In genomic region chr4:9381012-9381534, GRCh38 we compare ENCODE assay signal across 9 cellular contexts. TPM values are rescaled to one million over a fixed set of nuclear protein-coding genes. Genes with fewer than 3 reads are reported as not detected.
DNase-seq lines count a peak whose midpoint lies in the region; ATAC-seq and TF ChIP-seq lines count a peak whose summit lies in the region.
"Not testable (repeated sequence)": the region's sequence is repeated elsewhere in the genome, so short reads cannot be mapped to it uniquely, and the experiment has no call there.
"Had no signal": no experiment of that assay in that cellular context is flagged by ENCODE, and none has a peak within 500 bp of the region (broad histone marks: within the 10 kb centered on the region; RNA-seq: fewer than 3 reads in every experiment).

No MANE protein-coding gene starts in this region.

- not testable (repeated sequence) for H3K27ac Mint-ChIP-seq in activated CD8-positive, alpha-beta memory T cell treated with anti-CD3 and anti-CD28 coated beads, Interleukin-2, amount 10 ng/mL, durations not matched to agents 7 days and 5 days; nephron progenitor cell

- H3K9me3 ChIP-seq in A673 (ENCODE audit: low read depth, low read length, poor library complexity, severe bottlenecking); Panc1 (ENCODE audit: control insufficient read depth, insufficient read depth, low read depth, low read length); right cardiac atrium (ENCODE audit: control insufficient read depth, low read length): not testable (repeated sequence)

- BruUV-seq in A673 (replicated peaks; lab: Mats Ljungman, UMichigan); Panc1 (replicated peaks; lab: Mats Ljungman, UMichigan): not testable (repeated sequence)

- intact Hi-C loops in A673 (cut with micrococcal nuclease; ENCODE audit: unreplicated experiment); Panc1 (cut with micrococcal nuclease; ENCODE audit: unreplicated experiment); right cardiac atrium (cut with DNase I): not testable (repeated sequence)

- H3K9me3 Mint-ChIP-seq in activated CD8-positive, alpha-beta memory T cell treated with anti-CD3 and anti-CD28 coated beads, Interleukin-2, amount 10 ng/mL, durations not matched to agents 7 days and 5 days (ENCODE audit: low read depth): not testable (repeated sequence)
- peaks cover 26% of the 10 kb centered on the region for H3K9me3 Mint-ChIP-seq in nephron progenitor cell

- H3K27ac ChIP-seq in A673 (ENCODE audit: low read depth, low read length, poor library complexity, severe bottlenecking); Panc1 (ENCODE audit: low read length); right cardiac atrium (ENCODE audit: low read length): not testable (repeated sequence)

- H3K4me1 ChIP-seq in A673 (ENCODE audit: insufficient read depth, low read length, poor library complexity, severe bottlenecking); Panc1 (ENCODE audit: control insufficient read depth, insufficient read depth, low read length); right cardiac atrium (ENCODE audit: control insufficient read depth, insufficient read depth, low read length): not testable (repeated sequence)

- peak; percentile 53 for ATAC-seq in GM19452 (IDR thresholded peaks at IDR 0.05; ENCODE audit: unreplicated experiment)
- not testable (repeated sequence) for ATAC-seq in Panc1; activated CD8-positive, alpha-beta memory T cell treated with anti-CD3 and anti-CD28 coated beads, Interleukin-2, amount 10 ng/mL, durations not matched to agents 7 days and 5 days
- ATAC-seq in right cardiac atrium: peak in 1 of 2 donors; percentile 55

- H3K27me3 Mint-ChIP-seq in activated CD8-positive, alpha-beta memory T cell treated with anti-CD3 and anti-CD28 coated beads, Interleukin-2, amount 10 ng/mL, durations not matched to agents 7 days and 5 days; nephron progenitor cell (ENCODE audit: low read depth, poor library complexity): not testable (repeated sequence)

- not testable (repeated sequence) for H3K36me3 ChIP-seq in A673 (ENCODE audit: insufficient read depth, low read length, poor library complexity, severe bottlenecking); Panc1 (ENCODE audit: control insufficient read depth, insufficient read depth, low read length)

- whole genome bisulfite sequencing in right cardiac atrium: 27% methylated on average over 36 of the region's 36 CpGs

- not testable (repeated sequence) for H3K4me1 Mint-ChIP-seq in activated CD8-positive, alpha-beta memory T cell treated with anti-CD3 and anti-CD28 coated beads, Interleukin-2, amount 10 ng/mL, durations not matched to agents 7 days and 5 days; nephron progenitor cell

- CTCF ChIA-PET in A673 (lab: Charles Lee); Panc1 (lab: Charles Lee); activated CD8-positive, alpha-beta memory T cell treated with anti-CD3 and anti-CD28 coated beads, Interleukin-2, amount 10 ng/mL, durations not matched to agents 7 days and 5 days (lab: Charles Lee): not testable (repeated sequence)

- POLR2A ChIA-PET in A673 (lab: Charles Lee; ENCODE audit: low non-redundant PET); Panc1 (lab: Charles Lee): not testable (repeated sequence)

- not testable (repeated sequence) for H3K4me3 Mint-ChIP-seq in activated CD8-positive, alpha-beta memory T cell treated with anti-CD3 and anti-CD28 coated beads, Interleukin-2, amount 10 ng/mL, durations not matched to agents 7 days and 5 days; nephron progenitor cell

- H3K36me3 Mint-ChIP-seq in activated CD8-positive, alpha-beta memory T cell treated with anti-CD3 and anti-CD28 coated beads, Interleukin-2, amount 10 ng/mL, durations not matched to agents 7 days and 5 days; nephron progenitor cell (ENCODE audit: low read depth): not testable (repeated sequence)

- in situ Hi-C loops in Panc1 (cut with HindIII; ENCODE audit: low pct_unique_long_range_greater_than_20kb, low sequenced_read_pairs): not testable (repeated sequence)

- DNase-seq in A673 (ENCODE audit: low spot score); Panc1 (ENCODE audit: low read depth, low spot score): not testable (repeated sequence)
- DNase-seq in activated CD8-positive, alpha-beta memory T cell treated with anti-CD3 and anti-CD28 coated beads, Interleukin-2, amount 10 ng/mL, durations not matched to agents 7 days and 5 days: peak; percentile 52
- DNase-seq in cardiac fibroblast (ENCODE audit: low read depth in 2 of 2) (peak in 1 of 2 donors; percentile 4), right cardiac atrium (peak; percentile 25 to 85 (median 79)), nephron progenitor cell (peak; percentile 47)
- peak; percentile 58 for DNase-seq in stimulated activated CD4-positive, alpha-beta T cell treated with anti-CD3 and anti-CD28 coated beads, Interleukin-4, amount 100 ng/mL, for 1 hour

- not testable (repeated sequence) for H3K27me3 ChIP-seq in A673 (replicated peaks; ENCODE audit: insufficient read depth, low read depth, low read length, poor library complexity); Panc1 (ENCODE audit: control insufficient read depth, insufficient read depth, low read length); right cardiac atrium (ENCODE audit: control insufficient read depth, insufficient read depth)

- TF ChIP-seq CTCF in A673 (conservative IDR thresholded peaks at IDR 0.05; ENCODE audit: low read depth, low read length): peak; percentile 41; the same call in 1 of the 2 replicates
- TF ChIP-seq CTCF in Panc1 (IDR thresholded peaks at IDR 0.05): peak; percentile 71
- peak; percentile 16 for TF ChIP-seq CTCF in cardiac fibroblast (IDR thresholded peaks at IDR 0.05; ENCODE audit: low read depth, low read length)
- peak; percentile 56 for TF ChIP-seq CTCF in nephron progenitor cell (IDR thresholded peaks at IDR 0.05)

- H3K4me3 ChIP-seq in A673 (ENCODE audit: low read depth, low read length, poor library complexity, severe bottlenecking): not testable (repeated sequence)
- H3K4me3 ChIP-seq in Panc1 (ENCODE audit: low read depth in 2 of 2, low read length in 2 of 2) (peak overlapping the region; percentile 33 to 38; a peak in 3 of 4 replicates), cardiac fibroblast (replicated peaks in 1 of 2; ENCODE audit: low read depth in 2 of 2, low read length in 2 of 2) (peak overlapping the region; percentile 34 to 36), right cardiac atrium (ENCODE audit: low read length) (peak overlapping the region; percentile 21)

RNA-seq across cellular contexts. Expression of gene USP17L30, which starts 18.1 kb away (rescaled TPM):
- not detected in 2 replicates for total RNA-seq in A673 (2021)
- not detected for total RNA-seq in Panc1 (2021; ENCODE audit: unreplicated experiment)
- polyA plus RNA-seq in Panc1 (2012; ENCODE audit: insufficient read length): not detected
- not detected for total RNA-seq in activated CD8-positive, alpha-beta memory T cell treated with anti-CD3 and anti-CD28 coated beads, Interleukin-2, amount 10 ng/mL, durations not matched to agents 7 days and 5 days
- total RNA-seq in right cardiac atrium: not detected
- not detected for polyA plus RNA-seq in right cardiac atrium
- total RNA-seq: esophagus mucosa had no signal

RNA-seq across cellular contexts. Expression of gene USP17L29, which starts 27.6 kb away (rescaled TPM):
- total RNA-seq in A673 (2021) (not detected in 2 replicates), Panc1 (2021; ENCODE audit: unreplicated experiment) (not detected), right cardiac atrium (not detected)
- polyA plus RNA-seq in Panc1 (2012; ENCODE audit: insufficient read length): not detected
- total RNA-seq in activated CD8-positive, alpha-beta memory T cell treated with anti-CD3 and anti-CD28 coated beads, Interleukin-2, amount 10 ng/mL, durations not matched to agents 7 days and 5 days: not detected
- not detected for polyA plus RNA-seq in right cardiac atrium
- total RNA-seq: esophagus mucosa had no signal

RNA-seq across cellular contexts. Expression of gene USP17L28, which starts 32.4 kb away (rescaled TPM):
- total RNA-seq in A673 (2021) (not detected in 2 replicates), Panc1 (2021; ENCODE audit: unreplicated experiment) (not detected), right cardiac atrium (not detected)
- not detected for polyA plus RNA-seq in Panc1 (2012; ENCODE audit: insufficient read length)
- total RNA-seq in activated CD8-positive, alpha-beta memory T cell treated with anti-CD3 and anti-CD28 coated beads, Interleukin-2, amount 10 ng/mL, durations not matched to agents 7 days and 5 days: not detected
- not detected for polyA plus RNA-seq in right cardiac atrium
- total RNA-seq: esophagus mucosa had no signal

RNA-seq across cellular contexts. Expression of gene USP17L27, which starts 37.1 kb away (rescaled TPM):
- total RNA-seq in A673 (2021) (not detected in 2 replicates), Panc1 (2021; ENCODE audit: unreplicated experiment) (not detected), right cardiac atrium (not detected)
- polyA plus RNA-seq in Panc1 (2012; ENCODE audit: insufficient read length): not detected
- total RNA-seq in activated CD8-positive, alpha-beta memory T cell treated with anti-CD3 and anti-CD28 coated beads, Interleukin-2, amount 10 ng/mL, durations not matched to agents 7 days and 5 days: not detected
- polyA plus RNA-seq in right cardiac atrium: not detected
- total RNA-seq: esophagus mucosa had no signal

RNA-seq across cellular contexts. Expression of gene USP17L5, which starts 41.9 kb away (rescaled TPM):
- total RNA-seq in A673 (2021) (not detected in 2 replicates), Panc1 (2021; ENCODE audit: unreplicated experiment) (not detected), right cardiac atrium (not detected)
- polyA plus RNA-seq in Panc1 (2012; ENCODE audit: insufficient read length): not detected
- not detected for total RNA-seq in activated CD8-positive, alpha-beta memory T cell treated with anti-CD3 and anti-CD28 coated beads, Interleukin-2, amount 10 ng/mL, durations not matched to agents 7 days and 5 days
- not detected for polyA plus RNA-seq in right cardiac atrium
- total RNA-seq: esophagus mucosa had no signal

Comparison
In these comparisons a context has a peak if more than half of its experiments do, and no peak if none do; other contexts are left out.
1. CTCF ChIP-seq: peak in every context shown above with its lines; median percentile 71 in Panc1; 56 in nephron progenitor cell; 41 in A673; 16 in cardiac fibroblast.